In genomic region chr7:157737151-157738063, GRCh38 we compare ENCODE assay signal across 11 cellular contexts.
"Had no signal": no experiment of that assay in that cellular context is flagged by ENCODE, and none has a peak within 500 bp of the region (broad histone marks: within the 10 kb centered on the region; RNA-seq: fewer than 3 reads in every experiment).

No MANE protein-coding gene starts in this region.

- ATAC-seq: activated CD4-positive, alpha-beta T cell treated with anti-CD3 and anti-CD28 coated beads for 36 hours; activated CD8-positive, alpha-beta T cell treated with anti-CD3 and anti-CD28 coated beads for 36 hours; activated T-cell treated with anti-CD3 and anti-CD28 coated beads, Interleukin-2, amount 50 U/mL, for 72 hours; gastrocnemius medialis had no signal

- H3K27ac Mint-ChIP-seq: activated CD4-positive, alpha-beta T cell treated with anti-CD3 and anti-CD28 coated beads for 36 hours; activated CD8-positive, alpha-beta T cell treated with anti-CD3 and anti-CD28 coated beads for 36 hours; activated T-cell treated with anti-CD3 and anti-CD28 coated beads, Interleukin-2, amount 50 U/mL, for 72 hours had no signal

- FAIRE-seq: kidney had no signal

- H3K4me3 ChIP-seq: ascending aorta, gastrocnemius medialis, SJSA1 had no signal

- DNase-seq: activated CD4-positive, alpha-beta T cell treated with anti-CD3 and anti-CD28 coated beads for 36 hours; activated CD8-positive, alpha-beta memory T cell treated with anti-CD3 and anti-CD28 coated beads, Interleukin-2, amount 50 U/mL, for 4 hours; activated CD8-positive, alpha-beta T cell treated with anti-CD3 and anti-CD28 coated beads for 36 hours; activated T-cell treated with anti-CD3 and anti-CD28 coated beads, Interleukin-2, amount 50 U/mL, for 72 hours; gastrocnemius medialis; kidney; midbrain; stimulated activated CD4-positive, alpha-beta T cell treated with anti-CD3 and anti-CD28 coated beads, Interleukin-15, amount 100 ng/mL, for 24 hours; stimulated activated CD4-positive, alpha-beta T cell treated with anti-CD3 and anti-CD28 coated beads, Interleukin-4, amount 100 ng/mL, for 24 hours had no signal

- H3K9me3 Mint-ChIP-seq: activated CD8-positive, alpha-beta T cell treated with anti-CD3 and anti-CD28 coated beads for 36 hours had no signal

- H3K9me3 ChIP-seq: ascending aorta, gastrocnemius medialis, SJSA1 had no signal

- H3K36me3 ChIP-seq: ascending aorta, gastrocnemius medialis, SJSA1 had no signal

- H3K4me1 Mint-ChIP-seq: activated CD4-positive, alpha-beta T cell treated with anti-CD3 and anti-CD28 coated beads for 36 hours had no signal

- H3K27me3 ChIP-seq: ascending aorta, SJSA1 had no signal

- H3K27ac ChIP-seq: ascending aorta, gastrocnemius medialis, SJSA1 had no signal

- H3K4me1 ChIP-seq: ascending aorta, gastrocnemius medialis, SJSA1 had no signal

- H3K4me3 Mint-ChIP-seq: activated CD4-positive, alpha-beta T cell treated with anti-CD3 and anti-CD28 coated beads for 36 hours; activated CD8-positive, alpha-beta T cell treated with anti-CD3 and anti-CD28 coated beads for 36 hours; activated T-cell treated with anti-CD3 and anti-CD28 coated beads, Interleukin-2, amount 50 U/mL, for 72 hours had no signal
